Comparison of ENCODE assay signal across 29 cellular contexts in the genomic region with DNA sequence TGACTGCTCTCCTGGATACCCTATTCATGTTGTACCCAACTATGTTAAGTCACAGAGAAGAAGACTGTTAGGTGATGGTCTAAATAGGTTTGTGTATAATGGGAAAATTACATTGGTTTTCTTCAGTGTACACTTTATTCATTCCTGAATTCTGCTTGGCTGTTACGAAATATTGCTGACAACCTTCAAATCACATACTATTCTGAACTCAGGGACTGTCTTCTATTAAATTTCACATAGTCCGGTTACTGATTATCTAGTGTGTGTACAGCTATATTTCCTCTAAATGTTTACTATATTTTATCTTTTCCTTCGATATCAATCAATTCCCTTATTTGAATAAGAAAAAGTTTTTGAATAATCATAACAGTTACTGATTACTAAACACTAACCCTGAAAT.
"Had no signal": no experiment of that assay in that cellular context is flagged by ENCODE, and none has a peak within 500 bp of the region (broad histone marks: within the 10 kb centered on the region; RNA-seq: fewer than 3 reads in every experiment).

No MANE protein-coding gene starts in this region.

- H3K36me3 Mint-ChIP-seq: activated naive CD4-positive, alpha-beta T cell treated with anti-CD3 and anti-CD28 coated beads, Interleukin-2, amount 50 U/mL, for 24 hours; memory B cell; naive thymus-derived CD8-positive, alpha-beta T cell had no signal

- DNase-seq: activated CD4-positive, alpha-beta memory T cell treated with anti-CD3 and anti-CD28 coated beads, Interleukin-2, amount 10 ng/mL, durations not matched to agents 7 days and 5 days; activated CD4-positive, alpha-beta T cell treated with anti-CD3 and anti-CD28 coated beads, Interleukin-2, amount 10 ng/mL, durations not matched to agents 24 days and 14 days; activated CD4-positive, CD25-positive, alpha-beta regulatory T cell treated with anti-CD3 and anti-CD28 coated beads, Interleukin-2, amount 50 U/mL, for 72 hours; activated naive CD8-positive, alpha-beta T cell treated with anti-CD3 and anti-CD28 coated beads, Interleukin-2, amount 50 U/mL, for 24 hours; activated T-cell treated with anti-CD3 and anti-CD28 coated beads, Interleukin-2, amount 50 U/mL, for 4 hours; anterior cingulate cortex; body of pancreas; cerebellar nuclear complex; dorsolateral prefrontal cortex; effector memory CD4-positive, alpha-beta T cell; left cardiac atrium; midbrain; naive thymus-derived CD8-positive, alpha-beta T cell; occipital lobe; psoas muscle; stimulated activated CD4-positive, alpha-beta T cell treated with anti-CD3 and anti-CD28 coated beads, Interleukin-2, amount 100 ng/mL, for 48 hours; stimulated activated naive CD4-positive, alpha-beta T cell treated with Interleukin-2 at 50 U/mL for 16 hours; T-helper 17 cell; T1000; trophoblast cell had no signal

- H3K27me3 Mint-ChIP-seq: activated CD4-positive, alpha-beta memory T cell treated with anti-CD3 and anti-CD28 coated beads, Interleukin-2, amount 10 ng/mL, durations not matched to agents 7 days and 5 days had no signal

- H3K4me3 ChIP-seq: body of pancreas, cardiac muscle cell, coronary artery, dorsolateral prefrontal cortex, psoas muscle, right atrium auricular region, thoracic aorta had no signal

- ATAC-seq: activated naive CD8-positive, alpha-beta T cell treated with anti-CD3 and anti-CD28 coated beads, Interleukin-2, amount 50 U/mL, for 24 hours; activated T-cell treated with anti-CD3 and anti-CD28 coated beads, Interleukin-2, amount 50 U/mL, for 4 hours; activated T-helper 17 cell treated with anti-CD3 and anti-CD28 coated beads, Interleukin-2, amount 50 U/mL, for 72 hours; body of pancreas; left cardiac atrium; naive thymus-derived CD8-positive, alpha-beta T cell; psoas muscle; T-helper 17 cell had no signal

- H3K4me1 ChIP-seq: psoas muscle had no signal

- H3K36me3 ChIP-seq: cardiac muscle cell, right atrium auricular region, thoracic aorta had no signal

- H3K79me2 ChIP-seq: parathyroid adenoma had no signal

- H3K27ac ChIP-seq: cardiac muscle cell, coronary artery, dorsolateral prefrontal cortex, parathyroid adenoma, psoas muscle, right atrium auricular region, thoracic aorta had no signal

- H3K4me1 Mint-ChIP-seq: activated CD4-positive, alpha-beta memory T cell treated with anti-CD3 and anti-CD28 coated beads, Interleukin-2, amount 10 ng/mL, durations not matched to agents 7 days and 5 days; activated CD4-positive, alpha-beta T cell treated with anti-CD3 and anti-CD28 coated beads, Interleukin-2, amount 10 ng/mL, durations not matched to agents 24 days and 14 days; activated naive CD4-positive, alpha-beta T cell treated with anti-CD3 and anti-CD28 coated beads, Interleukin-2, amount 50 U/mL, for 24 hours; activated naive CD8-positive, alpha-beta T cell treated with anti-CD3 and anti-CD28 coated beads, Interleukin-2, amount 50 U/mL, for 24 hours; activated T-helper 17 cell treated with anti-CD3 and anti-CD28 coated beads, Interleukin-2, amount 50 U/mL, for 72 hours; memory B cell; naive thymus-derived CD8-positive, alpha-beta T cell; T-helper 17 cell had no signal

- H3K9ac ChIP-seq: parathyroid adenoma had no signal

- H3K9me3 Mint-ChIP-seq: activated CD4-positive, alpha-beta memory T cell treated with anti-CD3 and anti-CD28 coated beads, Interleukin-2, amount 10 ng/mL, durations not matched to agents 7 days and 5 days; activated naive CD4-positive, alpha-beta T cell treated with anti-CD3 and anti-CD28 coated beads, Interleukin-2, amount 50 U/mL, for 24 hours; activated T-helper 17 cell treated with anti-CD3 and anti-CD28 coated beads, Interleukin-2, amount 50 U/mL, for 72 hours had no signal

- H3K9me3 ChIP-seq: body of pancreas had no signal

- H3K27me3 ChIP-seq: body of pancreas, cardiac muscle cell, dorsolateral prefrontal cortex, right atrium auricular region had no signal

- H3K27ac Mint-ChIP-seq: activated CD4-positive, alpha-beta memory T cell treated with anti-CD3 and anti-CD28 coated beads, Interleukin-2, amount 10 ng/mL, durations not matched to agents 7 days and 5 days; activated CD4-positive, alpha-beta T cell treated with anti-CD3 and anti-CD28 coated beads, Interleukin-2, amount 10 ng/mL, durations not matched to agents 24 days and 14 days; activated naive CD4-positive, alpha-beta T cell treated with anti-CD3 and anti-CD28 coated beads, Interleukin-2, amount 50 U/mL, for 24 hours; activated naive CD8-positive, alpha-beta T cell treated with anti-CD3 and anti-CD28 coated beads, Interleukin-2, amount 50 U/mL, for 24 hours; activated T-helper 17 cell treated with anti-CD3 and anti-CD28 coated beads, Interleukin-2, amount 50 U/mL, for 72 hours; memory B cell; naive thymus-derived CD8-positive, alpha-beta T cell; T-helper 17 cell had no signal

- H3K4me3 Mint-ChIP-seq: activated CD4-positive, alpha-beta memory T cell treated with anti-CD3 and anti-CD28 coated beads, Interleukin-2, amount 10 ng/mL, durations not matched to agents 7 days and 5 days; activated CD4-positive, alpha-beta T cell treated with anti-CD3 and anti-CD28 coated beads, Interleukin-2, amount 10 ng/mL, durations not matched to agents 24 days and 14 days; activated naive CD4-positive, alpha-beta T cell treated with anti-CD3 and anti-CD28 coated beads, Interleukin-2, amount 50 U/mL, for 24 hours; activated naive CD8-positive, alpha-beta T cell treated with anti-CD3 and anti-CD28 coated beads, Interleukin-2, amount 50 U/mL, for 24 hours; activated T-cell treated with anti-CD3 and anti-CD28 coated beads, Interleukin-2, amount 50 U/mL, for 4 hours; activated T-helper 17 cell treated with anti-CD3 and anti-CD28 coated beads, Interleukin-2, amount 50 U/mL, for 72 hours; memory B cell; naive thymus-derived CD8-positive, alpha-beta T cell; neural crest cell; T-helper 17 cell had no signal

- H2AFZ ChIP-seq: parathyroid adenoma had no signal
